In the genomic region with DNA sequence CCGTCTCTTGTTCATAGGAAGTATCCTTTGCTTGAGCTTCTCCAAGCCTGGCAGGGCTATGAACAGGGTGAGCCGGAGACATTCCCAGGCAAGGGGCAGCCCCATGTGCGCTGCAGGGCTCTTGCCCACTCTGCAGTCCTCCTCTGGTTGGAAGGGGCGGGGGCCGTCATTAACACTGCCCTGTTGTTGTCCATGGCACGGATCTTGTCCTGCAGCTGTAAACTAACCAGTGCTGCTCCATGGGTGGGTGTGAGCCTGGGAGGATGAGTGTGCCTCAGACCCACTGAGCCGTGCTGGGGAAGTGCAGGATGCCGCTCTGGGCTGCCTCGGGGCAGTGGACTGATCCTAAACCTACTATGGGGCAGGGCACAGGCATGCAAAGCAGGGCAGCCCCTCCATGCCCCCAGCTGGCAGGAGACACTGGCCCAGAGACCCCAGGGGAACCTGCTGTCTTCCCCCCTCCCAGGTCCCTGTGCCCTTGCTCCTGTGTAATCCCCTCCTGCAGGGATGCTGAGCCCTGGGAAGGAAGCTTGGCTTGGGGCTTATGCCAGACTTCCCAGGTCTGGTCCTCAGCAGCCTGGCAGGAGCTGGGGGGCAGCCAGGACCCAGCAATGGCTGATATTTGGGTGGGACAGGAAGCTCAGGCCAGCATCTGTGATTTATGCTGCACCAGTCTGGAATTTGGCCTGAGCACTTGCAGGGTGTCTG, we compare ENCODE assay signal across 27 cellular contexts. TPM values are rescaled to one million over a fixed set of nuclear protein-coding genes. Genes with fewer than 3 reads are reported as not detected.
A peak's percentile ranks its signal among the peaks of the same experiment; 100 is the strongest.
DNase-seq lines count a peak whose midpoint lies in the region; ATAC-seq, FAIRE-seq and TF ChIP-seq lines count a peak whose summit lies in the region.
"Had no signal": no experiment of that assay in that cellular context is flagged by ENCODE, and none has a peak within 500 bp of the region (broad histone marks: within the 10 kb centered on the region; RNA-seq: fewer than 3 reads in every experiment).

No MANE protein-coding gene starts in this region.

- no peak overlapping the region for H3K4me3 ChIP-seq in coronary artery
- H3K4me3 ChIP-seq: heart left ventricle, left lung, pancreas, sigmoid colon, tibial nerve had no signal

- FAIRE-seq in HTR-8/SVneo (lab: Jason Lieb, UNC) = peak; percentile 16
- FAIRE-seq: GM19239, pancreas had no signal

- no peak for TF ChIP-seq POLR2A in GM18505 (IDR thresholded peaks at IDR 0.05; ENCODE audit: borderline replicate concordance, extremely low read depth, insufficient read depth, insufficient read length)

- ATAC-seq in left lobe of liver = no peak
- no peak for ATAC-seq in GM18505 (IDR thresholded peaks at IDR 0.05; ENCODE audit: unreplicated experiment)
- ATAC-seq: activated naive CD4-positive, alpha-beta T cell treated with anti-CD3 and anti-CD28 coated beads, Interleukin-2, amount 50 U/mL, for 72 hours; left lung; natural killer cell; pancreas; stimulated activated naive CD8-positive, alpha-beta T cell treated with anti-CD3 and anti-CD28 coated beads, Interleukin-15, Interleukin-2, amounts not matched to agents 100 U/mL and 50 U/mL, for 24 hours; T-helper 17 cell had no signal

- TF ChIP-seq CTCF in coronary artery (IDR thresholded peaks at IDR 0.05) = no peak

- DNase-seq in HTR-8/SVneo (ENCODE audit: insufficient read length, low spot score) (no peak), coronary artery (ENCODE audit: low spot score) (peak; percentile 67), left lobe of liver (ENCODE audit: low spot score) (peak; percentile 26), retina (peak; percentile 36), HK-2 (ENCODE audit: unreplicated experiment) (no peak), NCI-H1930 (lab: John Stamatoyannopoulos, UW) (no peak)
- DNase-seq: activated CD4-positive, alpha-beta T cell treated with anti-CD3 and anti-CD28 coated beads, Interleukin-2, amount 10 ng/mL, durations not matched to agents 7 days and 5 days; aorta; CD4-positive, CD25-positive, alpha-beta regulatory T cell; DMS 273 treated with DMSO at 0.1 percent for 48 hours; left lung; natural killer cell; NCI-H1694 treated with DMSO at 0.1 percent for 48 hours; NCI-H526 treated with DMSO at 0.1 percent for 48 hours; pancreas; sigmoid colon; SK-N-SH; stimulated activated naive CD8-positive, alpha-beta T cell treated with anti-CD3 and anti-CD28 coated beads, Interleukin-15, Interleukin-2, amounts not matched to agents 100 U/mL and 50 U/mL, for 24 hours; T-helper 17 cell had no signal

- H3K27ac ChIP-seq in coronary artery = no peak overlapping the region
- H3K27ac ChIP-seq: epithelial cell of prostate, heart left ventricle, left lung, pancreas, sigmoid colon, tibial nerve had no signal

RNA-seq across cellular contexts. Expression of gene EBF4, which starts 8.5 kb away (rescaled TPM):
- 8.9 TPM for total RNA-seq in left lobe of liver
- total RNA-seq: HT1080, RPMI7951 had no signal

RNA-seq across cellular contexts. Expression of gene IDH3B, which starts 37.1 kb away (rescaled TPM):
- 46.9 TPM for total RNA-seq in left lobe of liver

RNA-seq across cellular contexts. Expression of gene NOP56, which starts 48.6 kb away (rescaled TPM):
- total RNA-seq in left lobe of liver = 30.4 TPM

Comparison
In these comparisons a context has a peak if more than half of its experiments do, and no peak if none do; other contexts are left out.
1. DNase-seq: peak in coronary artery (single experiment), left lobe of liver (single experiment) and retina (single experiment); none in HTR-8/SVneo (single experiment), HK-2 (single experiment) and NCI-H1930 (0 of 2).